13 cellular contexts compared by ENCODE assay signal in genomic region chr13:113428469-113428865, GRCh38.
"Had no signal": no experiment of that assay in that cellular context is flagged by ENCODE, and none has a peak within 500 bp of the region (broad histone marks: within the 10 kb centered on the region; RNA-seq: fewer than 3 reads in every experiment).

No MANE protein-coding gene starts in this region.

- H3K9me3 ChIP-seq: gastroesophageal sphincter, prostate gland, right lobe of liver, suprapubic skin, upper lobe of right lung had no signal

- H3K27ac ChIP-seq: epithelial cell of prostate, prostate gland, right lobe of liver, suprapubic skin, upper lobe of right lung had no signal

- H3K4me1 ChIP-seq: gastroesophageal sphincter, prostate gland, right lobe of liver, suprapubic skin, upper lobe of right lung had no signal

- H3K27me3 ChIP-seq: gastroesophageal sphincter, right lobe of liver, suprapubic skin, upper lobe of right lung had no signal

- H3K4me3 ChIP-seq: gastroesophageal sphincter, prostate gland, right lobe of liver, suprapubic skin, upper lobe of right lung had no signal

- DNase-seq: activated CD4-positive, alpha-beta memory T cell treated with anti-CD3 and anti-CD28 coated beads for 36 hours; activated T-cell treated with anti-CD3 and anti-CD28 coated beads, Interleukin-2, amount 50 U/mL, for 72 hours; caudate nucleus; effector memory CD4-positive, alpha-beta T cell; right lobe of liver; T-helper 9 cell; upper lobe of right lung had no signal

- H3K4me1 Mint-ChIP-seq: mesothelial cell of epicardium; stimulated activated memory B cell treated with anti-CD40 and anti-IgM and Interleukin-4, amounts not matched to agents 10 μg/mL and 1 μg/mL and 100 μg/mL, for 72 hours had no signal

- H3K36me3 ChIP-seq: prostate gland, right lobe of liver, suprapubic skin, upper lobe of right lung had no signal

- H3K36me3 Mint-ChIP-seq: activated CD4-positive, alpha-beta memory T cell treated with anti-CD3 and anti-CD28 coated beads for 36 hours had no signal

- H3K27ac Mint-ChIP-seq: activated CD4-positive, alpha-beta memory T cell treated with anti-CD3 and anti-CD28 coated beads for 36 hours; activated T-cell treated with anti-CD3 and anti-CD28 coated beads, Interleukin-2, amount 50 U/mL, for 72 hours; stimulated activated memory B cell treated with anti-CD40 and anti-IgM and Interleukin-4, amounts not matched to agents 10 μg/mL and 1 μg/mL and 100 μg/mL, for 72 hours had no signal

- H3K27me3 Mint-ChIP-seq: activated CD4-positive, alpha-beta memory T cell treated with anti-CD3 and anti-CD28 coated beads for 36 hours had no signal

- H3K4me3 Mint-ChIP-seq: activated CD4-positive, alpha-beta memory T cell treated with anti-CD3 and anti-CD28 coated beads for 36 hours; activated T-cell treated with anti-CD3 and anti-CD28 coated beads, Interleukin-2, amount 50 U/mL, for 72 hours; mesothelial cell of epicardium; stimulated activated memory B cell treated with anti-CD40 and anti-IgM and Interleukin-4, amounts not matched to agents 10 μg/mL and 1 μg/mL and 100 μg/mL, for 72 hours had no signal

- H3K9me3 Mint-ChIP-seq: activated CD4-positive, alpha-beta memory T cell treated with anti-CD3 and anti-CD28 coated beads for 36 hours; activated T-cell treated with anti-CD3 and anti-CD28 coated beads, Interleukin-2, amount 50 U/mL, for 72 hours; mesothelial cell of epicardium had no signal
